Comparison of ENCODE assay signal across 1 cellular context in the genomic region with DNA sequence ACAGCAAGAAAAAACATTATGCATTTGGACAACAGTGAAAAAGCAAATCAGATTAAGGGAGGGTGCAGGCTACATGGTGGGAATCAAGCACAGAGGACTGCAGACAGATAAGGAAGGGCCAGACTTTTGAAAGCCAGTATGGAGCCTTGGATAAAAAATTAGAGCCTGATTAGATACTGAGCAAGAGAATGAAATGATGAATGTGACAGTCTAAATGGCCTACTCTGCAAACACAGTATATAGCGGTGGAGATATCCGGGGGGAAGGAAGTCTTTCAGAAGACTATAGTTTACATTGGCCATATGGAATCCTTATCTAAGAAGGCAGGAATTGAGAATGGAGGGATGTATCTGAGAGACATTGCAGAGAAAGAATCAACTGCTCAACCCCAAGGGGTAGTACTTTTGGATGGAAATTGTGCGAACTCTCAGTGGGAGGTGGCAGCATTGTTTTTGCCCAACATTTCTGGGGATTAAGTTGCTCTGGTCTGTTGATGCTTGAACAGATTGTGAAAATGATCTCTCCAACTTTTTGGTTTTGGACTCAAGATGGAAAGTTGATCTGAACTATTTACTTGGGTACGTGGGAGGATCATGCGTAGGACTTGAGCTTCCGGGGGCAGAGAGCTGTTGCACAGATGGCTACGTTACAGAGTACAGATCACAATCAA.
TF ChIP-seq lines count a peak whose summit lies in the region.

No MANE protein-coding gene starts in this region.

TF ChIP-seq in SK-N-SH treated with all-trans-retinoic acid at 6 μM for 48 hours, 23 proteins besides CTCF, POLR2A, EP300 and RAD21 (continued from another document):
- TF ChIP-seq, protein P1, sequence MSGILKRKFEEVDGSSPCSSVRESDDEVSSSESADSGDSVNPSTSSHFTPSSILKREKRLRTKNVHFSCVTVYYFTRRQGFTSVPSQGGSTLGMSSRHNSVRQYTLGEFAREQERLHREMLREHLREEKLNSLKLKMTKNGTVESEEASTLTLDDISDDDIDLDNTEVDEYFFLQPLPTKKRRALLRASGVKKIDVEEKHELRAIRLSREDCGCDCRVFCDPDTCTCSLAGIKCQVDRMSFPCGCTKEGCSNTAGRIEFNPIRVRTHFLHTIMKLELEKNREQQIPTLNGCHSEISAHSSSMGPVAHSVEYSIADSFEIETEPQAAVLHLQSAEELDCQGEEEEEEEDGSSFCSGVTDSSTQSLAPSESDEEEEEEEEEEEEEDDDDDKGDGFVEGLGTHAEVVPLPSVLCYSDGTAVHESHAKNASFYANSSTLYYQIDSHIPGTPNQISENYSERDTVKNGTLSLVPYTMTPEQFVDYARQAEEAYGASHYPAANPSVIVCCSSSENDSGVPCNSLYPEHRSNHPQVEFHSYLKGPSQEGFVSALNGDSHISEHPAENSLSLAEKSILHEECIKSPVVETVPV (CRISPR knock-in tag; IDR thresholded peaks at IDR 0.05), result no peak
- no peak for TF ChIP-seq ESRRG (CRISPR knock-in tag; IDR thresholded peaks at IDR 0.05)
- TF ChIP-seq, protein P2, sequence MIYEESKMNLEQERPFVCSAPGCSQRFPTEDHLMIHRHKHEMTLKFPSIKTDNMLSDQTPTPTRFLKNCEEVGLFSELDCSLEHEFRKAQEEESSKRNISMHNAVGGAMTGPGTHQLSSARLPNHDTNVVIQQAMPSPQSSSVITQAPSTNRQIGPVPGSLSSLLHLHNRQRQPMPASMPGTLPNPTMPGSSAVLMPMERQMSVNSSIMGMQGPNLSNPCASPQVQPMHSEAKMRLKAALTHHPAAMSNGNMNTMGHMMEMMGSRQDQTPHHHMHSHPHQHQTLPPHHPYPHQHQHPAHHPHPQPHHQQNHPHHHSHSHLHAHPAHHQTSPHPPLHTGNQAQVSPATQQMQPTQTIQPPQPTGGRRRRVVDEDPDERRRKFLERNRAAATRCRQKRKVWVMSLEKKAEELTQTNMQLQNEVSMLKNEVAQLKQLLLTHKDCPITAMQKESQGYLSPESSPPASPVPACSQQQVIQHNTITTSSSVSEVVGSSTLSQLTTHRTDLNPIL (CRISPR knock-in tag; IDR thresholded peaks at IDR 0.05; ENCODE audit: low read depth), result no peak
